Comparison of ENCODE assay signal across 18 cellular contexts in the genomic region with DNA sequence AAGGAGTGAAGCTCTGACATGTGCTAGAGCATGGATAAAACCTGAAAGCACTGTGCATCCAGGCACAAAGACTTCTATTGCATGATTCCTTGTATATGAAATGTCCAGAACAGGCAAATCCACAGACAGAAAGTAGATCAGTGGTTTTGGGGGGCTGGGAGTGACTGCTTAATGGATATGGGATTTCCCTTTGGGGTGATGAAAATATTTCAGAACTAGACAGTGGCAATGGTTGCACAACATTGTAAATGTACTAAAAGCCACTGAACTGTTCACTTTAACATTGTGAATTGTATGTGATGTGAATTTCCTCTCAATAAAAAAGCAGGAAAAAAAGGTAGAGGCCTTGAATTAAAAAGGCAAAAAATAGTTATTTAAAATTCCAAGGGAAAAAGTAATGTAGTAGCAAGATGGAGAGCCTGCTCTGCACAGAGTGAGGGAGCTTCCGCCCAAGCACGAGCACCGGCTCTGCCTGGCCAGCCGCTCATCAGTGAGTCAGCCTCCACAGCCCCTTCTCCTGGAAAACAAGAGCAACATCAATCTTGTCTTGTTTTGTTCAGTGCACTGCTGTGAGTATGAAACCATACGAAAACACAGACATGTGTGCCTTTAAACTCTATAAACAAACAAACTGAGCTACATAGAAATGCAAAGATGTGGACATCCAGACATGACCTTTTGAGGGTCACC.
A peak's percentile ranks its signal among the peaks of the same experiment; 100 is the strongest.
DNase-seq lines count a peak whose midpoint lies in the region; ATAC-seq, FAIRE-seq and TF ChIP-seq lines count a peak whose summit lies in the region.
"Had no signal": no experiment of that assay in that cellular context is flagged by ENCODE, and none has a peak within 500 bp of the region (broad histone marks: within the 10 kb centered on the region; RNA-seq: fewer than 3 reads in every experiment).

No MANE protein-coding gene starts in this region.

- no peaks in the 10 kb centered on the region for H3K9me3 ChIP-seq in mammary epithelial cell (replicated peaks; ENCODE audit: insufficient read depth, low read length)
- H3K9me3 ChIP-seq: psoas muscle had no signal

- peak; percentile 77 for DNase-seq in AG10803 (ENCODE audit: low read depth)
- DNase-seq in M059J (ENCODE audit: low read depth) = peak; percentile 75
- DNase-seq in mammary epithelial cell = peak; percentile 58
- peak; percentile 42 for DNase-seq in kidney tubule cell (ENCODE audit: low spot score)
- DNase-seq in activated naive CD4-positive, alpha-beta T cell treated with anti-CD3 and anti-CD28 coated beads for 36 hours = no peak
- DNase-seq in GM12892 (ENCODE audit: insufficient read length) = no peak
- DNase-seq: activated CD4-positive, alpha-beta T cell treated with anti-CD3 and anti-CD28 coated beads for 4 hours; activated T-cell treated with anti-CD3 and anti-CD28 coated beads, Interleukin-2, amount 50 U/mL, for 24 hours; foreskin melanocyte; immature natural killer cell; NCI-H1436 treated with DMSO at 0.1 percent for 48 hours; NCI-H526; stimulated activated CD4-positive, alpha-beta T cell treated with anti-CD3 and anti-CD28 coated beads, Interleukin-2, amount 100 ng/mL, for 24 hours; trophoblast cell had no signal

- no peak for FAIRE-seq in GM12892 (lab: Jason Lieb, UNC)

- no peaks in the 10 kb centered on the region for H3K27me3 ChIP-seq in mammary epithelial cell (ENCODE audit: insufficient read depth, low read length)

- WGBS in mammary epithelial cell (ENCODE audit: low coverage, missing lambda C conversion rate) = 49% methylated on average over 5 of the region's 5 CpGs

- BruUV-seq in mammary epithelial cell (replicated peaks; lab: Mats Ljungman, UMichigan) = no TSS peak

- H3K4me3 Mint-ChIP-seq in activated naive CD4-positive, alpha-beta T cell treated with anti-CD3 and anti-CD28 coated beads for 36 hours = no peak overlapping the region
- H3K4me3 Mint-ChIP-seq: activated T-cell treated with anti-CD3 and anti-CD28 coated beads, Interleukin-2, amount 50 U/mL, for 24 hours; immature natural killer cell had no signal

- H3K4me2 ChIP-seq in mammary epithelial cell (ENCODE audit: insufficient read depth, low read depth, low read length) = no peak overlapping the region

- no peak overlapping the region for H3K27ac Mint-ChIP-seq in activated naive CD4-positive, alpha-beta T cell treated with anti-CD3 and anti-CD28 coated beads for 36 hours
- H3K27ac Mint-ChIP-seq: activated T-cell treated with anti-CD3 and anti-CD28 coated beads, Interleukin-2, amount 50 U/mL, for 24 hours; immature natural killer cell had no signal

- H3K9me3 Mint-ChIP-seq in activated naive CD4-positive, alpha-beta T cell treated with anti-CD3 and anti-CD28 coated beads for 36 hours = peaks cover 4% of the 10 kb centered on the region
- H3K9me3 Mint-ChIP-seq: activated T-cell treated with anti-CD3 and anti-CD28 coated beads, Interleukin-2, amount 50 U/mL, for 24 hours had no signal

- H4K20me1 ChIP-seq in mammary epithelial cell (ENCODE audit: insufficient read depth, low read length) = no peaks in the 10 kb centered on the region

- no peaks in the 10 kb centered on the region for H3K79me2 ChIP-seq in mammary epithelial cell (ENCODE audit: insufficient read depth, low read length)

- H3K9ac ChIP-seq in mammary epithelial cell (ENCODE audit: insufficient read depth, low read length) = no peak overlapping the region

- H3K4me1 ChIP-seq in mammary epithelial cell (ENCODE audit: insufficient read depth, low read length) = peaks cover 7% of the 10 kb centered on the region
- H3K4me1 ChIP-seq: psoas muscle had no signal

- no peaks in the 10 kb centered on the region for H3K36me3 Mint-ChIP-seq in activated naive CD4-positive, alpha-beta T cell treated with anti-CD3 and anti-CD28 coated beads for 36 hours (ENCODE audit: low read depth)
- H3K36me3 Mint-ChIP-seq: immature natural killer cell had no signal

- TF ChIP-seq CTCF in AG10803 (conservative IDR thresholded peaks at IDR 0.05; ENCODE audit: low read length) (peak; percentile 13), mammary epithelial cell (conservative IDR thresholded peaks at IDR 0.05 in 1 of 2, IDR thresholded peaks at IDR 0.05 in 1 of 2; ENCODE audit: extremely low read depth in 1 of 2, insufficient read depth in 1 of 2, low read depth in 1 of 2, low read length in 2 of 2) (peak in 1 of 2 donors; percentile 2)

- peaks cover 21% of the 10 kb centered on the region for H3K27me3 Mint-ChIP-seq in activated naive CD4-positive, alpha-beta T cell treated with anti-CD3 and anti-CD28 coated beads for 36 hours (ENCODE audit: low read depth)

- in situ Hi-C loops in mammary epithelial cell (cut with MboI; ENCODE audit: low sequenced_read_pairs in 2 of 2) = no loop called here

- intact Hi-C loops in mammary epithelial cell (cut with micrococcal nuclease) = no loop called here
- intact Hi-C loops in activated naive CD4-positive, alpha-beta T cell treated with anti-CD3 and anti-CD28 coated beads for 36 hours (cut with micrococcal nuclease) = no loop called here

- no peak for TF ChIP-seq POLR2A in GM12892 (IDR thresholded peaks at IDR 0.05; ENCODE audit: low read depth, low read length)

- no peak overlapping the region for H2AFZ ChIP-seq in mammary epithelial cell (ENCODE audit: low read depth, low read length)

- no peak overlapping the region for H3K27ac ChIP-seq in mammary epithelial cell (ENCODE audit: insufficient read depth, low read depth, low read length)
- H3K27ac ChIP-seq: psoas muscle had no signal

- CTCF ChIA-PET in mammary epithelial cell (lab: Charles Lee; ENCODE audit: low non-redundant PET) = no interaction called here
- CTCF ChIA-PET in activated naive CD4-positive, alpha-beta T cell treated with anti-CD3 and anti-CD28 coated beads for 36 hours (lab: Charles Lee) = no interaction called here

- no peaks in the 10 kb centered on the region for H3K4me1 Mint-ChIP-seq in activated naive CD4-positive, alpha-beta T cell treated with anti-CD3 and anti-CD28 coated beads for 36 hours (ENCODE audit: low read depth)
- H3K4me1 Mint-ChIP-seq: immature natural killer cell had no signal

- dilution Hi-C loops in mammary epithelial cell (cut with HindIII; ENCODE audit: low sequenced_read_pairs) = no loop called here

- no peaks in the 10 kb centered on the region for H3K36me3 ChIP-seq in mammary epithelial cell (ENCODE audit: insufficient read depth, low read length)

- H3K4me3 ChIP-seq in AG10803 (ENCODE audit: low read length) = no peak overlapping the region
- no peak overlapping the region for H3K4me3 ChIP-seq in mammary epithelial cell (replicated peaks in 1 of 3; ENCODE audit: insufficient read depth in 1 of 3, low read depth in 2 of 3, low read length in 3 of 3)
- H3K4me3 ChIP-seq: psoas muscle had no signal

- ATAC-seq in HG03342 (IDR thresholded peaks at IDR 0.05; ENCODE audit: unreplicated experiment) (no peak), GM19467 (IDR thresholded peaks at IDR 0.05; ENCODE audit: unreplicated experiment) (no peak)
- ATAC-seq: Panc1, psoas muscle had no signal

Comparison
In these comparisons a context has a peak if more than half of its experiments do, and no peak if none do; other contexts are left out.
1. DNase-seq: peak in AG10803 (single experiment), M059J (single experiment), mammary epithelial cell (single experiment) and kidney tubule cell (single experiment); none in activated naive CD4-positive, alpha-beta T cell treated with anti-CD3 and anti-CD28 coated beads for 36 hours (single experiment) and GM12892 (single experiment).